Comparison of ENCODE assay signal across 16 cellular contexts in the genomic region with DNA sequence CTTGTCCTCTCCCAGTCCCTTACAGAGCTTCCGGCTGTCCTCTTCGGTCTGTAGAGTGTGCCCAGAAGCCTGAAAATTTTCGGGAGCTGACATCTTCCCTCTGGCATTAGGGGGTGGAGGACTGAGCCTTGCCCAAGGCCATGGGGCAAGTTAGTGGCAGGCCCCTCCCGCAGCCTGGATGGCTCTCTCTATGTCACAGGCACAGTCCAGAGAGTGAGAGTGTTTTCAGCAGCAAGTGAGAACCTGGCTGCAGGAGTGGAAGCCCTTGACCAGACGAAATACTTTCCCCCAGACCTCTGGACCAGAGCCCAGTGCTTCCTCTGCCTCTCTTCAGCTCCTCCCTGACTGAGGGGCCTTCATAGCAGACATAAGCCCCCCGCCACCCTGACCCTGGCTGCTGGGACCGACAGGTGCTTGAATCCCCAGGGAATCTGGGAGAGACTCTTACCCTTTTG. TPM values are rescaled to one million over a fixed set of nuclear protein-coding genes. Genes with fewer than 3 reads are reported as not detected.
A peak's percentile ranks its signal among the peaks of the same experiment; 100 is the strongest.
DNase-seq lines count a peak whose midpoint lies in the region; ATAC-seq, FAIRE-seq and TF ChIP-seq lines count a peak whose summit lies in the region.
"Had no signal": no experiment of that assay in that cellular context is flagged by ENCODE, and none has a peak within 500 bp of the region (broad histone marks: within the 10 kb centered on the region; RNA-seq: fewer than 3 reads in every experiment).

No MANE protein-coding gene starts in this region.

- no peak overlapping the region for H3K4me3 Mint-ChIP-seq in activated CD4-positive, alpha-beta T cell treated with anti-CD3 and anti-CD28 coated beads for 36 hours
- H3K4me3 Mint-ChIP-seq in CD4-positive, alpha-beta T cell, result no peak overlapping the region
- no peak overlapping the region for H3K4me3 Mint-ChIP-seq in activated B cell treated with CpG ODN at 0.5 μM for 24 hours
- H3K4me3 Mint-ChIP-seq in memory B cell, result no peak overlapping the region

- no peak for FAIRE-seq in urothelium cell line (lab: Jason Lieb, UNC)

- H3K36me3 Mint-ChIP-seq in activated CD4-positive, alpha-beta T cell treated with anti-CD3 and anti-CD28 coated beads for 36 hours (ENCODE audit: low read depth), result peaks cover 49% of the 10 kb centered on the region
- peaks cover 41% of the 10 kb centered on the region for H3K36me3 Mint-ChIP-seq in CD4-positive, alpha-beta T cell (ENCODE audit: low read depth)
- H3K36me3 Mint-ChIP-seq in activated B cell treated with CpG ODN at 0.5 μM for 24 hours (ENCODE audit: low read depth) (peaks cover 30% of the 10 kb centered on the region), memory B cell (peaks cover 22% of the 10 kb centered on the region)

- POLR2A ChIA-PET in activated CD4-positive, alpha-beta T cell treated with anti-CD3 and anti-CD28 coated beads for 36 hours (lab: Charles Lee), result no interaction called here
- POLR2A ChIA-PET in CD4-positive, alpha-beta T cell (lab: Charles Lee), result no interaction called here
- POLR2A ChIA-PET in activated B cell treated with CpG ODN at 0.5 μM for 24 hours (lab: Charles Lee), result no interaction called here

- no peak for DNase-seq in activated CD4-positive, alpha-beta T cell treated with anti-CD3 and anti-CD28 coated beads for 36 hours
- no peak for DNase-seq in activated CD4-positive, alpha-beta T cell treated with anti-CD3 and anti-CD28 coated beads for 4 hours
- no peak for DNase-seq in CD4-positive, alpha-beta T cell
- no peak for DNase-seq in activated B cell treated with CpG ODN at 0.5 μM for 24 hours
- DNase-seq in memory B cell (ENCODE audit: low spot score in 2 of 2), result no peak
- DNase-seq in urothelium cell line (ENCODE audit: low spot score), result no peak
- DNase-seq: activated T-cell treated with anti-CD3 and anti-CD28 coated beads, Interleukin-2, amount 50 U/mL, for 1 hour; aorta; dermis blood vessel endothelial cell; hypothalamus; sigmoid colon; SK-N-SH; stimulated activated naive CD4-positive, alpha-beta T cell had no signal

- TF ChIP-seq CTCF in CD4-positive, alpha-beta T cell (IDR thresholded peaks at IDR 0.05), result no peak
- TF ChIP-seq CTCF in activated B cell treated with CpG ODN at 0.5 μM for 24 hours (IDR thresholded peaks at IDR 0.05), result no peak

- peak overlapping the region; percentile 36 for H3K27ac ChIP-seq in CD4-positive, alpha-beta T cell (ENCODE audit: low read depth, low read length)
- H3K27ac ChIP-seq: sigmoid colon, VCaP had no signal

- no peaks in the 10 kb centered on the region for H3K9me3 Mint-ChIP-seq in activated CD4-positive, alpha-beta T cell treated with anti-CD3 and anti-CD28 coated beads for 36 hours (ENCODE audit: low read depth)
- H3K9me3 Mint-ChIP-seq in CD4-positive, alpha-beta T cell, result no peaks in the 10 kb centered on the region
- H3K9me3 Mint-ChIP-seq in activated B cell treated with CpG ODN at 0.5 μM for 24 hours (no peaks in the 10 kb centered on the region), memory B cell (peaks cover 9% of the 10 kb centered on the region)

- no peaks in the 10 kb centered on the region for H3K9me3 ChIP-seq in CD4-positive, alpha-beta T cell (ENCODE audit: control insufficient read depth, low read length)
- H3K9me3 ChIP-seq: sigmoid colon, SK-N-SH had no signal

- no peaks in the 10 kb centered on the region for H3K4me1 Mint-ChIP-seq in activated CD4-positive, alpha-beta T cell treated with anti-CD3 and anti-CD28 coated beads for 36 hours
- no peaks in the 10 kb centered on the region for H3K4me1 Mint-ChIP-seq in CD4-positive, alpha-beta T cell (ENCODE audit: low read depth)
- peaks cover 18% of the 10 kb centered on the region for H3K4me1 Mint-ChIP-seq in activated B cell treated with CpG ODN at 0.5 μM for 24 hours
- H3K4me1 Mint-ChIP-seq in memory B cell, result peaks cover 9% of the 10 kb centered on the region

- H3K27ac Mint-ChIP-seq in activated CD4-positive, alpha-beta T cell treated with anti-CD3 and anti-CD28 coated beads for 36 hours, result peak overlapping the region; percentile 13
- peak overlapping the region; percentile 44 for H3K27ac Mint-ChIP-seq in CD4-positive, alpha-beta T cell
- H3K27ac Mint-ChIP-seq in activated B cell treated with CpG ODN at 0.5 μM for 24 hours (peak overlapping the region; percentile 46), memory B cell (peak overlapping the region; percentile 95)

- intact Hi-C loops in activated CD4-positive, alpha-beta T cell treated with anti-CD3 and anti-CD28 coated beads for 36 hours (cut with DNase I, micrococcal nuclease), result no loop called here
- intact Hi-C loops in CD4-positive, alpha-beta T cell (cut with DNase I, micrococcal nuclease), result no loop called here
- intact Hi-C loops in activated B cell treated with CpG ODN at 0.5 μM for 24 hours (cut with micrococcal nuclease), result no loop called here

- ATAC-seq in activated CD4-positive, alpha-beta T cell treated with anti-CD3 and anti-CD28 coated beads for 36 hours, result no peak
- no peak for ATAC-seq in CD4-positive, alpha-beta T cell (ENCODE audit: poor library complexity)
- no peak for ATAC-seq in activated B cell treated with CpG ODN at 0.5 μM for 24 hours (ENCODE audit: low read depth)
- ATAC-seq in memory B cell (ENCODE audit: low read depth), result no peak
- ATAC-seq in HG02938 (IDR thresholded peaks at IDR 0.05; ENCODE audit: unreplicated experiment), result no peak
- no peak for ATAC-seq in GM18861 (IDR thresholded peaks at IDR 0.05; ENCODE audit: unreplicated experiment)

- no peaks in the 10 kb centered on the region for H3K27me3 ChIP-seq in CD4-positive, alpha-beta T cell (ENCODE audit: control insufficient read depth, insufficient read depth, low read length)
- H3K27me3 ChIP-seq: sigmoid colon had no signal

- no peaks in the 10 kb centered on the region for H3K27me3 Mint-ChIP-seq in activated CD4-positive, alpha-beta T cell treated with anti-CD3 and anti-CD28 coated beads for 36 hours
- H3K27me3 Mint-ChIP-seq in CD4-positive, alpha-beta T cell, result no peaks in the 10 kb centered on the region
- H3K27me3 Mint-ChIP-seq in activated B cell treated with CpG ODN at 0.5 μM for 24 hours (no peaks in the 10 kb centered on the region), memory B cell (no peaks in the 10 kb centered on the region)

- CTCF ChIA-PET in activated CD4-positive, alpha-beta T cell treated with anti-CD3 and anti-CD28 coated beads for 36 hours (lab: Charles Lee), result no interaction called here
- CTCF ChIA-PET in CD4-positive, alpha-beta T cell (lab: Charles Lee), result no interaction called here
- CTCF ChIA-PET in activated B cell treated with CpG ODN at 0.5 μM for 24 hours (lab: Charles Lee), result no interaction called here

RNA-seq across cellular contexts. Expression of gene SEC22A, which starts 50.5 kb away (rescaled TPM):
- total RNA-seq in activated CD4-positive, alpha-beta T cell treated with anti-CD3 and anti-CD28 coated beads for 36 hours, result 10 to 100 TPM; 13.2 to 16.3 TPM
- total RNA-seq in CD4-positive, alpha-beta T cell, result 10 to 100 TPM in 1 of 2 experiments, 1 to 10 TPM in 1; 7.9 to 11.5 TPM
- 13.5 and 15.9 TPM in 2 replicates for total RNA-seq in activated B cell treated with CpG ODN at 0.5 μM for 24 hours

Comparison
In these comparisons a context has a peak if more than half of its experiments do, and no peak if none do; other contexts are left out.
1. H3K27ac Mint-ChIP-seq: peak in every context shown above with its lines; median percentile 95 in memory B cell; 46 in activated B cell treated with CpG ODN at 0.5 μM for 24 hours; 44 in CD4-positive, alpha-beta T cell; 13 in activated CD4-positive, alpha-beta T cell treated with anti-CD3 and anti-CD28 coated beads for 36 hours.